ENCODE assay signal across 17 cellular contexts in the genomic region with DNA sequence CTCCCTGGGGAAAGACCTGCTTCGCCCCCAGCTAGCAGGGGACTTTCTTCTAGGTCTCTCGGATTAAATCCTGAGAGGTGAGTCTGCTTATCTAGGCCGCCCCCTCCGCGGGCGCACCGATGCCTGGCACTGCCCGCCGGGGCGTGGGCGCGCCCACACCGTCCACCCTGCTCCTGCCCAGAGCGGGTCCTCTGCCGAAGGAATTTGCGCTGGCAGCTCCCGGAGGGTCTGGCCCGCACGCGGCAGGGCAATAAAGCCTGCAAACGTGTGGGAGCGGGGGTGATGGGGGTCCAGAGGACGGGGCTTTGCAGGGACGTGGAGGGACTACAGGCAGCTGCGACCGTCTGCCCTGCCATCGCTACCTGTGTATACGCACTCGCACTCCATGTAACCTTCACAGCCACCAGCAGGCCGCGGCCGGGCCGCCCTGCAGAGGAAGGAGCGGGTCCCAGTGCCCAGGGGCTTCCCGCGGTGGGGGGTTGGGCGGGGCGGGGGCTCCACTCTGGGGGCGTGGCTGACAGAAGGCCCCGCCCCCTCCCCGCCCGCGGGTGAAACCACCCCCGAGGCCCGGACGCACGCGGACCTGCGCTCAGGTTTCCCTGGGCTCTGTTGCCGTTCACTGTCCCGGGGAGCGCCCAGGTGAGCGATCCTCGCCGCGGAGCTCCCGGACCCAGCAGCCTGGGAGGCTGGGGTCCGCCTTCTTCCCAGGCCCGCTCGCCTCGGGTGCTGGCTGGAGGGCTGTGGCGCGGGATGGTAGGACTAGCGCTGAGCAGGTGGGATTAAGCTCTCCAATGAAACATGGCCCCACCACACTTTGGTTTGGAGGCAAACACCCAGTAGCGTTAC.
A peak's percentile ranks its signal among the peaks of the same experiment; 100 is the strongest.
DNase-seq lines count a peak whose midpoint lies in the region; ATAC-seq and TF ChIP-seq lines count a peak whose summit lies in the region.
"Had no signal": no experiment of that assay in that cellular context is flagged by ENCODE, and none has a peak within 500 bp of the region (broad histone marks: within the 10 kb centered on the region; RNA-seq: fewer than 3 reads in every experiment).

No MANE protein-coding gene starts in this region.

- H3K9me3 Mint-ChIP-seq in endodermal cell (no peaks in the 10 kb centered on the region), natural killer cell (no peaks in the 10 kb centered on the region)

- peaks cover 0 to 21% of the 10 kb centered on the region in 2 donors for H3K4me1 ChIP-seq in right atrium auricular region
- peaks cover 27% of the 10 kb centered on the region for H3K4me1 ChIP-seq in left ventricle myocardium inferior
- peaks cover 14% of the 10 kb centered on the region for H3K4me1 ChIP-seq in endodermal cell (ENCODE audit: control insufficient read depth, insufficient read depth, low read length)
- H3K4me1 ChIP-seq: Peyer's patch had no signal

- H3K27ac Mint-ChIP-seq in endodermal cell (no peak overlapping the region), natural killer cell (no peak overlapping the region)

- intact Hi-C loops in left ventricle myocardium inferior (cut with micrococcal nuclease): no loop called here
- intact Hi-C loops in posterior vena cava (cut with DNase I): no loop called here
- intact Hi-C loops in natural killer cell (cut with micrococcal nuclease): no loop called here

- H3K36me3 Mint-ChIP-seq in endodermal cell (ENCODE audit: low read depth) (no peaks in the 10 kb centered on the region), natural killer cell (no peaks in the 10 kb centered on the region)

- H3K27ac ChIP-seq in right atrium auricular region: no peak overlapping the region
- H3K27ac ChIP-seq in left ventricle myocardium inferior (replicated peaks): no peak overlapping the region
- no peak overlapping the region for H3K27ac ChIP-seq in endodermal cell (ENCODE audit: low read depth, low read length)
- H3K27ac ChIP-seq: BLaER1, Peyer's patch had no signal

- H3K36me3 ChIP-seq in right atrium auricular region: no peaks in the 10 kb centered on the region
- no peaks in the 10 kb centered on the region for H3K36me3 ChIP-seq in left ventricle myocardium inferior
- H3K36me3 ChIP-seq in endodermal cell (ENCODE audit: control insufficient read depth, insufficient read depth, low read length): no peaks in the 10 kb centered on the region
- H3K36me3 ChIP-seq: Peyer's patch had no signal

- H3K27me3 Mint-ChIP-seq in endodermal cell (ENCODE audit: insufficient read depth) (peaks cover 31% of the 10 kb centered on the region), natural killer cell (ENCODE audit: low read depth in 2 of 2) (peaks cover 3 to 27% of the 10 kb centered on the region in 2 donors)

- H3K27me3 ChIP-seq in right atrium auricular region (no peaks in the 10 kb centered on the region), left ventricle myocardium inferior (ENCODE audit: low read depth) (peaks cover 10% of the 10 kb centered on the region), endodermal cell (ENCODE audit: control insufficient read depth, insufficient read depth, low read length, poor library complexity, severe bottlenecking) (no peaks in the 10 kb centered on the region)
- H3K27me3 ChIP-seq: BLaER1, Peyer's patch had no signal

- H3K9ac ChIP-seq in endodermal cell (ENCODE audit: extremely low read depth, low read length, poor library complexity, severe bottlenecking): no peak overlapping the region
- H3K9ac ChIP-seq: BLaER1 had no signal

- H3K9me3 ChIP-seq in right atrium auricular region (no peaks in the 10 kb centered on the region), left ventricle myocardium inferior (replicated peaks) (peaks cover 6% of the 10 kb centered on the region), endodermal cell (ENCODE audit: control insufficient read depth, low read length) (no peaks in the 10 kb centered on the region)
- H3K9me3 ChIP-seq: Peyer's patch had no signal

- H3K4me1 Mint-ChIP-seq in endodermal cell (peaks cover 43% of the 10 kb centered on the region), natural killer cell (no peaks in the 10 kb centered on the region)

- WGBS in endodermal cell (ENCODE audit: insufficient coverage in 1 of 2, insufficient read length in 1 of 2), 2 experiments: 93 to 98% methylated on average over 24 to 65 of the region's 65 CpGs

- ATAC-seq in natural killer cell: no peak

- H3K4me3 Mint-ChIP-seq in endodermal cell (peak overlapping the region; percentile 24), natural killer cell (no peak overlapping the region)

- TF ChIP-seq CTCF in right atrium auricular region (IDR thresholded peaks at IDR 0.05) (no peak), left ventricle myocardium inferior (IDR thresholded peaks at IDR 0.05; ENCODE audit: borderline replicate concordance) (no peak), endodermal cell (conservative IDR thresholded peaks at IDR 0.05) (peak; percentile 39), natural killer cell (IDR thresholded peaks at IDR 0.05) (no peak)

- H3K4me3 ChIP-seq in right atrium auricular region (no peak overlapping the region), left ventricle myocardium inferior (no peak overlapping the region), endodermal cell (ENCODE audit: low read length) (no peak overlapping the region)
- H3K4me3 ChIP-seq: BLaER1, Peyer's patch had no signal

- DNase-seq in right atrium auricular region (ENCODE audit: low spot score): peak; percentile 28
- DNase-seq in left ventricle myocardium inferior: no peak
- DNase-seq in endodermal cell: peak; percentile 61
- DNase-seq in posterior vena cava (ENCODE audit: low spot score): peak; percentile 67
- DNase-seq in natural killer cell: no peak
- no peak for DNase-seq in activated T-cell treated with anti-CD3 and anti-CD28 coated beads, Interleukin-2, amount 50 U/mL, for 1 hour
- DNase-seq in NCI-H1417 treated with DMSO at 0.1 percent for 48 hours (lab: John Stamatoyannopoulos, UW): no peak
- DNase-seq in foreskin melanocyte: no peak
- DNase-seq: 8988T, KBM-7, NCI-H1092 treated with DMSO at 0.1 percent for 48 hours, NCI-H187 treated with DMSO at 0.1 percent for 48 hours, NCI-H2171 treated with DMSO at 0.1 percent for 48 hours, NCI-H82, Right ventricle myocardium superior had no signal

Comparison
In these comparisons a context has a peak if more than half of its experiments do, and no peak if none do; other contexts are left out.
1. DNase-seq: peak in right atrium auricular region (single experiment), endodermal cell (single experiment) and posterior vena cava (single experiment); none in left ventricle myocardium inferior (single experiment), natural killer cell (single experiment), activated T-cell treated with anti-CD3 and anti-CD28 coated beads, Interleukin-2, amount 50 U/mL, for 1 hour (single experiment), NCI-H1417 treated with DMSO at 0.1 percent for 48 hours (single experiment) and foreskin melanocyte (single experiment).